Comparison of ENCODE assay signal across 1 cellular context in genomic region chr14:50530794-50531193, GRCh38.
TF ChIP-seq lines count a peak whose summit lies in the region.

No MANE protein-coding gene starts in this region.

TF ChIP-seq in H1, 55 proteins besides CTCF, POLR2A, EP300 and RAD21:
- TF ChIP-seq, protein P1, sequence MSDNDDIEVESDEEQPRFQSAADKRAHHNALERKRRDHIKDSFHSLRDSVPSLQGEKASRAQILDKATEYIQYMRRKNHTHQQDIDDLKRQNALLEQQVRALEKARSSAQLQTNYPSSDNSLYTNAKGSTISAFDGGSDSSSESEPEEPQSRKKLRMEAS (IDR thresholded peaks at IDR 0.05), result no peak
TF ChIP-seq in H1: peak in this region for 0.
